ENCODE assay signal across 8 cellular contexts in the genomic region with DNA sequence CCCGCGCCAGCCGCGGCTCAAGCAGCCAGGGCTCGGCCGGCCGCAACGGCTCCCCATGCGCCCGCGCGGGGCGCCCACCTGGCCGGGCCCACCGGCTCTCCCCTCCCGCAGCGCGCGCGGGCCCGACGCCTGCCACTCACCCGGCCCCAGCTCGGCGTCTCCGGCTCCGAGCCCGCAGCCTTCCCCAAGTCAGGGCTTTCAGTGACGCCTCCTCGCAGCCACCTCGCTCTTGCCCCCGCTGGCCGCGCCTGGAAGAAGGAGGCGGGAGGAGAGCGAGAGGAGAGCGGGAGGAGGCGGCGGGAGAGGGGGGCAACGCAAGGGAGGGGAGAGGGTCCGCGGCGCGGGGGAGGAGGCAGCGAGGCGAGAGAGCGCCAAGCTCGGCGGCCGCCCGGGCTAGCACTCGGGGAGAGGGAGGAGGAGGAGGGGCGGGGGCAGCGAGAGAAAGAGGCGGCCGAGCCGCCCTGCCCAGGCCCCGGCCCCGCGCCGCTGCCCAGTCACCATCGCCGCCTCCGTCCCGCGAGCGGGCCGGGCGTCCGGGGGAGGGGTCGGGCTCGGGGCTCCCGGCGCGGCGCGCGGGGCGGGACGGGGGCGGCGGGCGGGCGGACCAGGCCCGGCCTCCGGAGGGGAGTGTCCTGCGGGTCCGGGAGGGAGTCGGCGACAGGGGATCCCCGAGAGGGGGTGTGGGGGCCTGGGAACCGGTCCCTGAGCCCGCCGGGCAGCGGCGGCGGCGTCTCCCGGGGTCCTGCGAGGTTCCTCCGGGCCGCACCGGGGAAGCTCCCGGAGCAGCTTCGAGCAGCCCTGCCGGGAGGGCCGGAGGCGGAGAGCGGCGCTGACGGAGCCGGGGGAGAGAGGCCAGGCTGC. TPM values are rescaled to one million over a fixed set of nuclear protein-coding genes. Genes with fewer than 3 reads are reported as not detected.
A peak's percentile ranks its signal among the peaks of the same experiment; 100 is the strongest.
DNase-seq lines count a peak whose midpoint lies in the region; ATAC-seq and TF ChIP-seq lines count a peak whose summit lies in the region.

A gene with protein sequence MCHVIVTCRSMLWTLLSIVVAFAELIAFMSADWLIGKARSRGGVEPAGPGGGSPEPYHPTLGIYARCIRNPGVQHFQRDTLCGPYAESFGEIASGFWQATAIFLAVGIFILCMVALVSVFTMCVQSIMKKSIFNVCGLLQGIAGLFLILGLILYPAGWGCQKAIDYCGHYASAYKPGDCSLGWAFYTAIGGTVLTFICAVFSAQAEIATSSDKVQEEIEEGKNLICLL (minus strand): TSS at position 414 of the 861 bp plus-strand sequence. CDS start 138,559 bp downstream, outside the sequence.

- H2BK12ac ChIP-seq in neuronal stem cell (ENCODE audit: low read length): no peak within 1 kb of the TSS

- peaks cover 48% of the 10 kb centered on the region for H3K27me3 Mint-ChIP-seq in activated naive CD8-positive, alpha-beta T cell treated with anti-CD3 and anti-CD28 coated beads, Interleukin-2, amount 50 U/mL, for 24 hours
- peaks cover 6% of the 10 kb centered on the region for H3K27me3 Mint-ChIP-seq in glutamatergic neuron (ENCODE audit: unreplicated experiment)

- H3K9ac ChIP-seq in neuronal stem cell (ENCODE audit: low read depth, low read length, poor library complexity): peak within 1 kb of the TSS; percentile 92

- H3K27me3 ChIP-seq in neuronal stem cell (ENCODE audit: control insufficient read depth in 3 of 3, insufficient read depth in 3 of 3, low read depth in 1 of 3, low read length in 3 of 3): no peaks in the 10 kb centered on the region

- H3K27ac ChIP-seq in neuronal stem cell (replicated peaks; ENCODE audit: low read length): peak within 1 kb of the TSS; percentile 91

- H3K4me1 Mint-ChIP-seq in activated naive CD8-positive, alpha-beta T cell treated with anti-CD3 and anti-CD28 coated beads, Interleukin-2, amount 50 U/mL, for 24 hours: peaks cover 13% of the 10 kb centered on the region
- peaks cover 4% of the 10 kb centered on the region for H3K4me1 Mint-ChIP-seq in glutamatergic neuron (ENCODE audit: low read depth, unreplicated experiment)

- no peak within 1 kb of the TSS for H3K4ac ChIP-seq in neuronal stem cell (ENCODE audit: low read length)

- H2BK120ac ChIP-seq in neuronal stem cell (ENCODE audit: low read depth, low read length): no peak within 1 kb of the TSS

- no peak within 1 kb of the TSS for H4K91ac ChIP-seq in neuronal stem cell (ENCODE audit: low read depth, low read length, poor library complexity)

- H3K27ac Mint-ChIP-seq in activated naive CD8-positive, alpha-beta T cell treated with anti-CD3 and anti-CD28 coated beads, Interleukin-2, amount 50 U/mL, for 24 hours: peak within 1 kb of the TSS; percentile 61
- no peak within 1 kb of the TSS for H3K27ac Mint-ChIP-seq in glutamatergic neuron (ENCODE audit: unreplicated experiment)

- no CpG with 5 or more reads among the region's 112 CpGs for WGBS in neuronal stem cell (ENCODE audit: extremely low coverage in 2 of 2, insufficient read length in 2 of 2, insufficient replicate concordance in 1 of 2), 2 donors

- DNase-seq in AG10803 (ENCODE audit: low read depth) (peak; percentile 61), NCI-H69 (lab: John Stamatoyannopoulos, UW) (peak; percentile 77), glutamatergic neuron (peak; percentile 81), neuronal stem cell (ENCODE audit: low spot score) (peak; percentile 84), DMS79 (lab: John Stamatoyannopoulos, UW) (no peak)
- DNase-seq in activated naive CD8-positive, alpha-beta T cell treated with anti-CD3 and anti-CD28 coated beads, Interleukin-2, amount 50 U/mL, for 24 hours: peak; percentile 34

- peaks cover 3 to 11% of the 10 kb centered on the region in 2 donors for H3K4me1 ChIP-seq in neuronal stem cell (ENCODE audit: control insufficient read depth in 2 of 2, insufficient read depth in 1 of 2, low read depth in 1 of 2, low read length in 2 of 2)

- peak within 1 kb of the TSS; percentile 88 for H3K4me2 ChIP-seq in neuronal stem cell (ENCODE audit: insufficient read depth, low read length, poor library complexity, severe bottlenecking)

- H3K4me3 Mint-ChIP-seq in activated naive CD8-positive, alpha-beta T cell treated with anti-CD3 and anti-CD28 coated beads, Interleukin-2, amount 50 U/mL, for 24 hours: peak within 1 kb of the TSS; percentile 71
- H3K4me3 Mint-ChIP-seq in glutamatergic neuron (ENCODE audit: unreplicated experiment): peak within 1 kb of the TSS; percentile 85

- H3K4me3 ChIP-seq in AG10803 (ENCODE audit: low read length) (peak within 1 kb of the TSS; percentile 79), neuronal stem cell (ENCODE audit: low read length in 2 of 2) (peak within 1 kb of the TSS; percentile 57 to 96)

- H2BK15ac ChIP-seq in neuronal stem cell (ENCODE audit: low read length): peak within 1 kb of the TSS; percentile 86

- TF ChIP-seq CTCF in AG10803 (conservative IDR thresholded peaks at IDR 0.05; ENCODE audit: low read length) (no peak), glutamatergic neuron (IDR thresholded peaks at IDR 0.05; ENCODE audit: partially characterized antibody, unreplicated experiment) (no peak)

- H3K9me3 ChIP-seq in neuronal stem cell (replicated peaks in 1 of 2; ENCODE audit: control insufficient read depth in 2 of 2, insufficient read depth in 1 of 2, low read depth in 1 of 2, low read length in 2 of 2): no peaks in the 10 kb centered on the region

- H3K9me3 Mint-ChIP-seq in activated naive CD8-positive, alpha-beta T cell treated with anti-CD3 and anti-CD28 coated beads, Interleukin-2, amount 50 U/mL, for 24 hours: no peaks in the 10 kb centered on the region
- peaks cover 3% of the 10 kb centered on the region for H3K9me3 Mint-ChIP-seq in glutamatergic neuron (ENCODE audit: unreplicated experiment)

- H3K36me3 Mint-ChIP-seq in activated naive CD8-positive, alpha-beta T cell treated with anti-CD3 and anti-CD28 coated beads, Interleukin-2, amount 50 U/mL, for 24 hours (ENCODE audit: low read depth): no peaks in the 10 kb centered on the region
- no peaks in the 10 kb centered on the region for H3K36me3 Mint-ChIP-seq in glutamatergic neuron (ENCODE audit: unreplicated experiment)

- peak within 1 kb of the TSS; percentile 58 for H2BK5ac ChIP-seq in neuronal stem cell (ENCODE audit: low read length)

- H3K23ac ChIP-seq in neuronal stem cell (ENCODE audit: low read depth, low read length, poor library complexity): peak within 1 kb of the TSS; percentile 90

- H2AK5ac ChIP-seq in neuronal stem cell (ENCODE audit: low read depth, low read length): peak within 1 kb of the TSS; percentile 29

- peak within 1 kb of the TSS; percentile 44 for H4K8ac ChIP-seq in neuronal stem cell (ENCODE audit: low read depth, low read length)

- H2AFZ ChIP-seq in neuronal stem cell (ENCODE audit: low read length): peak within 1 kb of the TSS; percentile 98

- H3K79me1 ChIP-seq in neuronal stem cell (ENCODE audit: low read depth, low read length): no peaks in the 10 kb centered on the region

- ATAC-seq in GM18517 (IDR thresholded peaks at IDR 0.05; ENCODE audit: unreplicated experiment) (peak; percentile 42), HG02981 (IDR thresholded peaks at IDR 0.05; ENCODE audit: unreplicated experiment) (peak; percentile 42)
- ATAC-seq in activated naive CD8-positive, alpha-beta T cell treated with anti-CD3 and anti-CD28 coated beads, Interleukin-2, amount 50 U/mL, for 24 hours: peak; percentile 57

- peak within 1 kb of the TSS; percentile 92 for H3K14ac ChIP-seq in neuronal stem cell (ENCODE audit: low read length)

- H3K18ac ChIP-seq in neuronal stem cell (ENCODE audit: low read length): peak within 1 kb of the TSS; percentile 98

- peaks cover 0 to 9% of the 10 kb centered on the region in 2 donors for H3K36me3 ChIP-seq in neuronal stem cell (replicated peaks in 1 of 2; ENCODE audit: control insufficient read depth in 2 of 2, insufficient read depth in 2 of 2, low read length in 2 of 2)

RNA-seq across cellular contexts. Expression of the gene that starts here (rescaled TPM):
- total RNA-seq in glutamatergic neuron (ENCODE audit: unreplicated experiment): 2.5 TPM
- polyA plus RNA-seq in neuronal stem cell (2013, experiment 1 of 2): 10.8 TPM
- polyA plus RNA-seq in neuronal stem cell (2013, experiment 2 of 2): 11.6 TPM
